In the genomic region with DNA sequence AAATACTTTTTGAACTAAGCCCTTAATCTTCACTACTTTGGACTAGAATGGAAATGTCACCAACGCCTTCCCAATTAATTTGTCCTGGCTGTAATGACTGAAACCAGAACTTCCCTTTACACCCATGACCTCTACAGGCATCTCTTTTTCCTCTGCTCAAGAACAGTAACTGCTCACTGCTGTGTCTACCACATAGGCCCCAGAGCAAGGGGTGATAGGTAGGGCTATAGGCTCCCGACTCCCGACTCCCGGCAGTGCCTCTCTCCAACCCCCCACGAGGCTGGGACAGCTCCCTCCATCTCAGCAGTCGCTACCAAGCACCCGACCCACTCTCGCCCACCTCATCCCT, we compare ENCODE assay signal across 8 cellular contexts. TPM values are rescaled to one million over a fixed set of nuclear protein-coding genes. Genes with fewer than 3 reads are reported as not detected.
DNase-seq lines count a peak whose midpoint lies in the region; ATAC-seq and TF ChIP-seq lines count a peak whose summit lies in the region.

No MANE protein-coding gene starts in this region.

- H3K36me3 Mint-ChIP-seq in naive thymus-derived CD8-positive, alpha-beta T cell, result no peaks in the 10 kb centered on the region

- H3K4me3 ChIP-seq in MM.1S (ENCODE audit: low read length) (peak overlapping the region; percentile 60), coronary artery (peak overlapping the region; percentile 92)

- no peak for TF ChIP-seq CTCF in MM.1S (IDR thresholded peaks at IDR 0.05; ENCODE audit: low read length)
- TF ChIP-seq CTCF in coronary artery (IDR thresholded peaks at IDR 0.05), result no peak

- H3K27me3 Mint-ChIP-seq in naive thymus-derived CD8-positive, alpha-beta T cell, result no peaks in the 10 kb centered on the region

- no peaks in the 10 kb centered on the region for H3K36me3 ChIP-seq in MM.1S (replicated peaks; ENCODE audit: insufficient read depth, low read length)

- no peaks in the 10 kb centered on the region for H3K9me3 Mint-ChIP-seq in naive thymus-derived CD8-positive, alpha-beta T cell

- peak overlapping the region; percentile 88 to 98 (median 94) for H3K4me3 Mint-ChIP-seq in naive thymus-derived CD8-positive, alpha-beta T cell

- no peak overlapping the region for H3K27ac ChIP-seq in MM.1S (ENCODE audit: low read length)
- H3K27ac ChIP-seq in coronary artery, result peak overlapping the region; percentile 86 to 92

- POLR2A ChIA-PET in naive thymus-derived CD8-positive, alpha-beta T cell (lab: Charles Lee), result interaction anchor here (0.7 to 1.3 kb wide), 2 partner anchors 8 to 33 kb away, joined by 3 read pairs; no protein-coding TSS in a partner anchor

- no peaks in the 10 kb centered on the region for H3F3A ChIP-seq in MM.1S (ENCODE audit: insufficient read depth, low read length)

- no peaks in the 10 kb centered on the region for H3K79me2 ChIP-seq in MM.1S (ENCODE audit: low read length)

- H2AFZ ChIP-seq in MM.1S (ENCODE audit: low read length), result peak overlapping the region; percentile 82

- H4K20me1 ChIP-seq in MM.1S (ENCODE audit: insufficient read depth, low read length), result no peaks in the 10 kb centered on the region

- H3K9me3 ChIP-seq in MM.1S (replicated peaks; ENCODE audit: insufficient read depth, low read length), result no peaks in the 10 kb centered on the region

- H3K4me1 Mint-ChIP-seq in naive thymus-derived CD8-positive, alpha-beta T cell, result peaks cover 12 to 24% (median 18%) of the 10 kb centered on the region in 4 donors

- H3K9ac ChIP-seq in MM.1S (ENCODE audit: low read length), result peak overlapping the region; percentile 40

- H3K9me2 ChIP-seq in MM.1S (replicated peaks; ENCODE audit: insufficient read depth, low read length), result no peaks in the 10 kb centered on the region

- peak; percentile 18 for ATAC-seq in GM18499 (IDR thresholded peaks at IDR 0.05; ENCODE audit: insufficient read depth, unreplicated experiment)
- ATAC-seq in GM21786 (IDR thresholded peaks at IDR 0.05; ENCODE audit: unreplicated experiment), result peak; percentile 54
- peak in 1 of 2 donors; percentile 68 for ATAC-seq in naive thymus-derived CD8-positive, alpha-beta T cell

- H3K27me3 ChIP-seq in MM.1S (replicated peaks; ENCODE audit: insufficient read depth, low read length), result no peaks in the 10 kb centered on the region

- peaks cover 7% of the 10 kb centered on the region for H3K4me1 ChIP-seq in MM.1S (ENCODE audit: low read length)

- peak overlapping the region; percentile 91 to 99 (median 98) for H3K27ac Mint-ChIP-seq in naive thymus-derived CD8-positive, alpha-beta T cell

- H3K4me2 ChIP-seq in MM.1S (ENCODE audit: low read depth, low read length), result peak overlapping the region; percentile 78

- DNase-seq in MM.1S, result no peak
- no peak for DNase-seq in coronary artery (ENCODE audit: low spot score)
- peak in 1 of 10 donors; percentile 74 for DNase-seq in naive thymus-derived CD8-positive, alpha-beta T cell
- DNase-seq in NCI-H2196 treated with DMSO at 0.1 percent for 48 hours (lab: John Stamatoyannopoulos, UW; ENCODE audit: unreplicated experiment), result no peak
- no peak for DNase-seq in Ammon's horn (ENCODE audit: low spot score)
- no peak for DNase-seq in NCI-H2029 treated with DMSO at 0.1 percent for 48 hours (lab: John Stamatoyannopoulos, UW)

RNA-seq across cellular contexts. Expression of a gene that starts 0.4 kb away (rescaled TPM):
- total RNA-seq in naive thymus-derived CD8-positive, alpha-beta T cell, result 1 to 10 TPM; 3.0 TPM
- 1 to 10 TPM in 1 of 3 donors, under 1 TPM in 2; 0.33 to 1.4 (median 0.67) TPM for polyA plus RNA-seq in naive thymus-derived CD8-positive, alpha-beta T cell
